Comparison of ENCODE assay signal across 1 cellular context in genomic region chr3:40240921-40241320, GRCh38.
TF ChIP-seq lines count a peak whose summit lies in the region.

No MANE protein-coding gene starts in this region.

TF ChIP-seq in H1, 55 proteins besides CTCF, POLR2A, EP300 and RAD21:
- TF ChIP-seq SUZ12 (IDR thresholded peaks at IDR 0.05; ENCODE audit: low read length) (no peak), YY1 (IDR thresholded peaks at IDR 0.05; ENCODE audit: low read depth, low read length) (0 out of 2 replicates have a peak, but pooled peaks have one; percentile 42), TAF7 (optimal IDR thresholded peaks at IDR 0.05; ENCODE audit: borderline replicate concordance, low read depth, low read length) (no peak)
TF ChIP-seq in H1: peak in this region for 1.
